ENCODE assay signal across 1 cellular context in the genomic region with DNA sequence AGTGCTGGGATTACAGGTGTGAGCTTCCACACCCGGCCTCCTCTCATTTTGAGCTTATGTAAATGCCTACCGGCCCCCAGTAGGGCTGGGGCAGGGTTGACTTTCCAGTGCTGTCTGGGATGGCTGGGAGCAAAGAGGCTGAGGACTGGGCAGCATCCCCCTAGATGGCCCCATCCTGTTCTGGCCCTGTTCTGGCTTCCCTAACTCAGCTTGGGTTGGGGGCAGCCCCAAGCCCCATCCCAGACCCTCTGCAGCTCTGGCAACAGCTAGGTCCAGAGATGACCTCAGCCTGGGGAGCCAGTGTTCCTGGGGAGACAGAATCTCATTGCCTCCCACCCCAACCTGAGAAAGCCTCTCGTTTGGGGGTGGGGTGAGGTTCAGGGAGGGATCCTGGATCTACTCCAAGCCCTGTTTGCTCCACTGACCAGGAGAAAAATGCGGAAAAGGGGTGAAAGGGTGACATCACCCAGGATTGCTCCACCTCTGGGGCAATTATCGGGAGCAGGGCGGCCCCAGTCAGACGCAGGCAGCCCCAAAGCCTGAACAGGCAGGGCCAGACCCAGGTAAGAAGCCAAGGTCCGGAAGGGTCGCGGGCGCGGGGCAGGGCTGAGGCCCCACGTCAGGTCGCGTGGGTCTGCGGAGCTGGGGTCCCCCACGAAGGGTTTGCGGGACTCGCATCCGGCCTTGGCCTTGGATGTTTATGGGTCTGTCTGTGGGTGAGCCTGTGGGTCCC.
TF ChIP-seq lines count a peak whose summit lies in the region.

A gene with protein sequence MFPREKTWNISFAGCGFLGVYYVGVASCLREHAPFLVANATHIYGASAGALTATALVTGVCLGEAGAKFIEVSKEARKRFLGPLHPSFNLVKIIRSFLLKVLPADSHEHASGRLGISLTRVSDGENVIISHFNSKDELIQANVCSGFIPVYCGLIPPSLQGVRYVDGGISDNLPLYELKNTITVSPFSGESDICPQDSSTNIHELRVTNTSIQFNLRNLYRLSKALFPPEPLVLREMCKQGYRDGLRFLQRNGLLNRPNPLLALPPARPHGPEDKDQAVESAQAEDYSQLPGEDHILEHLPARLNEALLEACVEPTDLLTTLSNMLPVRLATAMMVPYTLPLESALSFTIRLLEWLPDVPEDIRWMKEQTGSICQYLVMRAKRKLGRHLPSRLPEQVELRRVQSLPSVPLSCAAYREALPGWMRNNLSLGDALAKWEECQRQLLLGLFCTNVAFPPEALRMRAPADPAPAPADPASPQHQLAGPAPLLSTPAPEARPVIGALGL (plus strand): TSS at position 519 of the 733 bp plus-strand sequence. CDS start 805 bp downstream, outside the sequence.

TF ChIP-seq in HEK293, 187 proteins besides CTCF, POLR2A, EP300 and RAD21 (continued from another document):
- TF ChIP-seq, protein P1, sequence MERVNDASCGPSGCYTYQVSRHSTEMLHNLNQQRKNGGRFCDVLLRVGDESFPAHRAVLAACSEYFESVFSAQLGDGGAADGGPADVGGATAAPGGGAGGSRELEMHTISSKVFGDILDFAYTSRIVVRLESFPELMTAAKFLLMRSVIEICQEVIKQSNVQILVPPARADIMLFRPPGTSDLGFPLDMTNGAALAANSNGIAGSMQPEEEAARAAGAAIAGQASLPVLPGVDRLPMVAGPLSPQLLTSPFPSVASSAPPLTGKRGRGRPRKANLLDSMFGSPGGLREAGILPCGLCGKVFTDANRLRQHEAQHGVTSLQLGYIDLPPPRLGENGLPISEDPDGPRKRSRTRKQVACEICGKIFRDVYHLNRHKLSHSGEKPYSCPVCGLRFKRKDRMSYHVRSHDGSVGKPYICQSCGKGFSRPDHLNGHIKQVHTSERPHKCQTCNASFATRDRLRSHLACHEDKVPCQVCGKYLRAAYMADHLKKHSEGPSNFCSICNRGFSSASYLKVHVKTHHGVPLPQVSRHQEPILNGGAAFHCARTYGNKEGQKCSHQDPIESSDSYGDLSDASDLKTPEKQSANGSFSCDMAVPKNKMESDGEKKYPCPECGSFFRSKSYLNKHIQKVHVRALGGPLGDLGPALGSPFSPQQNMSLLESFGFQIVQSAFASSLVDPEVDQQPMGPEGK (tag by site-specific recombination; IDR thresholded peaks at IDR 0.05), result peak; percentile 9; the same call in 1 of the 2 replicates
- TF ChIP-seq, protein P2, sequence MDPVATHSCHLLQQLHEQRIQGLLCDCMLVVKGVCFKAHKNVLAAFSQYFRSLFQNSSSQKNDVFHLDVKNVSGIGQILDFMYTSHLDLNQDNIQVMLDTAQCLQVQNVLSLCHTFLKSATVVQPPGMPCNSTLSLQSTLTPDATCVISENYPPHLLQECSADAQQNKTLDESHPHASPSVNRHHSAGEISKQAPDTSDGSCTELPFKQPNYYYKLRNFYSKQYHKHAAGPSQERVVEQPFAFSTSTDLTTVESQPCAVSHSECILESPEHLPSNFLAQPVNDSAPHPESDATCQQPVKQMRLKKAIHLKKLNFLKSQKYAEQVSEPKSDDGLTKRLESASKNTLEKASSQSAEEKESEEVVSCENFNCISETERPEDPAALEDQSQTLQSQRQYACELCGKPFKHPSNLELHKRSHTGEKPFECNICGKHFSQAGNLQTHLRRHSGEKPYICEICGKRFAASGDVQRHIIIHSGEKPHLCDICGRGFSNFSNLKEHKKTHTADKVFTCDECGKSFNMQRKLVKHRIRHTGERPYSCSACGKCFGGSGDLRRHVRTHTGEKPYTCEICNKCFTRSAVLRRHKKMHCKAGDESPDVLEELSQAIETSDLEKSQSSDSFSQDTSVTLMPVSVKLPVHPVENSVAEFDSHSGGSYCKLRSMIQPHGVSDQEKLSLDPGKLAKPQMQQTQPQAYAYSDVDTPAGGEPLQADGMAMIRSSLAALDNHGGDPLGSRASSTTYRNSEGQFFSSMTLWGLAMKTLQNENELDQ (tag by site-specific recombination; IDR thresholded peaks at IDR 0.05; ENCODE audit: low read depth), result no peak
- TF ChIP-seq IKZF3 (tag by site-specific recombination; IDR thresholded peaks at IDR 0.05), result no peak
- TF ChIP-seq, protein P3, sequence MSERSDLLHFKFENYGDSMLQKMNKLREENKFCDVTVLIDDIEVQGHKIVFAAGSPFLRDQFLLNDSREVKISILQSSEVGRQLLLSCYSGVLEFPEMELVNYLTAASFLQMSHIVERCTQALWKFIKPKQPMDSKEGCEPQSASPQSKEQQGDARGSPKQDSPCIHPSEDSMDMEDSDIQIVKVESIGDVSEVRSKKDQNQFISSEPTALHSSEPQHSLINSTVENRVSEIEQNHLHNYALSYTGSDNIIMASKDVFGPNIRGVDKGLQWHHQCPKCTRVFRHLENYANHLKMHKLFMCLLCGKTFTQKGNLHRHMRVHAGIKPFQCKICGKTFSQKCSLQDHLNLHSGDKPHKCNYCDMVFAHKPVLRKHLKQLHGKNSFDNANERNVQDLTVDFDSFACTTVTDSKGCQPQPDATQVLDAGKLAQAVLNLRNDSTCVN (tag by site-specific recombination; optimal IDR thresholded peaks at IDR 0.05), result no peak
- TF ChIP-seq ZNF354C (tag by site-specific recombination; IDR thresholded peaks at IDR 0.05; ENCODE audit: borderline replicate concordance, low read depth), result no peak
- TF ChIP-seq ZNF140 (tag by site-specific recombination; IDR thresholded peaks at IDR 0.05), result no peak
